In the genomic region with DNA sequence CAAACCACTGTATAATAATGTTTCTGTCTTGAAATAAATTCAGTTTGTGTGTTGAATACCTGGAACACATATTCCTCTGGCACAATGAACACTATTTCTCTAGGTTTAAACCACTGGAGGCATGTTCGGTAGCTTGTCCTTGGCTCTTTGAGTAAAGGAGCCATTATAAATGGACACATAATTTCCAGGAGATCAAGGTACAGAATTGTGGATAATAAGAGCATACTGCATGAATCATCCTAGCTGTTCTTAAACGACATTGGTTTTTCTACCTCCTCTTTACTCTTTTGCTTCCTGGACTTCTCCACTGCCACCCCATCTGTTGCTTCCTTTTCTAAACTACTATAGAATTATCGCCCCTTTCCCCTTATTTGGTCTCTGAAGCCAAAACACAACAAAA, we compare ENCODE assay signal across 11 cellular contexts. TPM values are rescaled to one million over a fixed set of nuclear protein-coding genes. Genes with fewer than 3 reads are reported as not detected.
A peak's percentile ranks its signal among the peaks of the same experiment; 100 is the strongest.
DNase-seq lines count a peak whose midpoint lies in the region; TF ChIP-seq lines count a peak whose summit lies in the region.
"Had no signal": no experiment of that assay in that cellular context is flagged by ENCODE, and none has a peak within 500 bp of the region (broad histone marks: within the 10 kb centered on the region; RNA-seq: fewer than 3 reads in every experiment).

No MANE protein-coding gene starts in this region.

- peaks cover 51% of the 10 kb centered on the region for H3K79me2 ChIP-seq in mammary epithelial cell (ENCODE audit: insufficient read depth, low read length)

- H3K4me2 ChIP-seq in mammary epithelial cell (ENCODE audit: insufficient read depth, low read depth, low read length) = peak overlapping the region; percentile 94

- intact Hi-C loops in mammary epithelial cell (cut with micrococcal nuclease) = loop anchor here (5.0 to 10.0 kb wide), 2 partner anchors 166 to 354 kb away; partner anchors contain the start of gene TRMT11
- intact Hi-C loops in left ventricle myocardium inferior (cut with micrococcal nuclease) = no loop called here

- H3K4me1 ChIP-seq in HUES6 (ENCODE audit: control insufficient read depth, insufficient read depth, low read length) (peaks cover 27% of the 10 kb centered on the region), mammary epithelial cell (ENCODE audit: insufficient read depth, low read length) (peaks cover 10% of the 10 kb centered on the region), mucosa of rectum (ENCODE audit: control insufficient read depth in 2 of 2, insufficient read depth in 2 of 2, low read length in 2 of 2) (peaks cover 6 to 10% of the 10 kb centered on the region in 2 donors), left ventricle myocardium inferior (peaks cover 21% of the 10 kb centered on the region)

- no TSS peak for BruUV-seq in mammary epithelial cell (replicated peaks; lab: Mats Ljungman, UMichigan)

- dilution Hi-C loops in mammary epithelial cell (cut with HindIII; ENCODE audit: low sequenced_read_pairs) = no loop called here

- H3K36me3 ChIP-seq in HUES6 (ENCODE audit: control insufficient read depth, insufficient read depth, low read length) = no peaks in the 10 kb centered on the region
- H3K36me3 ChIP-seq in mammary epithelial cell (ENCODE audit: insufficient read depth, low read length) = no peaks in the 10 kb centered on the region
- no peaks in the 10 kb centered on the region for H3K36me3 ChIP-seq in mucosa of rectum (ENCODE audit: control insufficient read depth in 2 of 2, insufficient read depth in 2 of 2, low read length in 2 of 2)
- H3K36me3 ChIP-seq in left ventricle myocardium inferior = no peaks in the 10 kb centered on the region

- in situ Hi-C loops in mammary epithelial cell (cut with MboI; ENCODE audit: low sequenced_read_pairs in 2 of 2) = loop anchor here in 1 of 2 donors (25.0 kb wide), 1 partner anchor 304 kb away; no protein-coding TSS in a partner anchor

- H4K20me1 ChIP-seq in mammary epithelial cell (ENCODE audit: insufficient read depth, low read length) = no peaks in the 10 kb centered on the region

- WGBS in mammary epithelial cell (ENCODE audit: low coverage, missing lambda C conversion rate) = 36% methylated on average over 3 of the region's 3 CpGs

- H3K27ac ChIP-seq in HUES6 (ENCODE audit: low read depth, low read length) (no peak overlapping the region), mammary epithelial cell (ENCODE audit: insufficient read depth, low read depth, low read length) (peak overlapping the region; percentile 86), mucosa of rectum (ENCODE audit: low read depth in 2 of 2, low read length in 2 of 2) (no peak overlapping the region), left ventricle myocardium inferior (replicated peaks) (no peak overlapping the region)

- H3K4me3 ChIP-seq in AG10803 (ENCODE audit: low read length) (peak overlapping the region; percentile 69), HUES6 (ENCODE audit: low read depth, low read length) (peak overlapping the region; percentile 82), mammary epithelial cell (replicated peaks in 1 of 3; ENCODE audit: insufficient read depth in 1 of 3, low read depth in 2 of 3, low read length in 3 of 3) (peak overlapping the region; percentile 72 to 89 (median 78)), mucosa of rectum (ENCODE audit: low read length in 2 of 2) (peak overlapping the region; percentile 82 to 94), left ventricle myocardium inferior (no peak overlapping the region)

- H2AFZ ChIP-seq in mammary epithelial cell (ENCODE audit: low read depth, low read length) = peak overlapping the region; percentile 100

- no peaks in the 10 kb centered on the region for H3K27me3 ChIP-seq in HUES6 (ENCODE audit: control insufficient read depth, insufficient read depth, low read length)
- no peaks in the 10 kb centered on the region for H3K27me3 ChIP-seq in mammary epithelial cell (ENCODE audit: insufficient read depth, low read length)
- no peaks in the 10 kb centered on the region for H3K27me3 ChIP-seq in mucosa of rectum (ENCODE audit: control insufficient read depth in 2 of 2, insufficient read depth in 2 of 2, low read length in 2 of 2)
- H3K27me3 ChIP-seq in left ventricle myocardium inferior (ENCODE audit: low read depth) = peaks cover 5% of the 10 kb centered on the region

- DNase-seq in AG10803 (ENCODE audit: low read depth) (no peak), mammary epithelial cell (peak; percentile 6), NCI-H748 treated with DMSO at 0.1 percent for 48 hours (lab: John Stamatoyannopoulos, UW) (no peak), left ventricle myocardium inferior (no peak), NCI-H345 (lab: John Stamatoyannopoulos, UW) (no peak)
- no peak for DNase-seq in activated CD4-positive, alpha-beta T cell treated with anti-CD3 and anti-CD28 coated beads for 1 hour
- DNase-seq: activated gamma-delta T cell treated with Interleukin-2 at 50 U/mL for 16 hours, NCI-H2107, T-helper 2 cell had no signal

- H3K9ac ChIP-seq in HUES6 (ENCODE audit: low read length) (peak overlapping the region; percentile 81), mammary epithelial cell (ENCODE audit: insufficient read depth, low read length) (peak overlapping the region; percentile 91), mucosa of rectum (ENCODE audit: low read depth in 1 of 2, low read length in 2 of 2) (peak overlapping the region in 1 of 2 donors; percentile 65)

- CTCF ChIA-PET in mammary epithelial cell (lab: Charles Lee; ENCODE audit: low non-redundant PET) = interaction anchor here (0.7 kb wide), 2 partner anchors 182 to 191 kb away, joined by 4 to 5 read pairs; no protein-coding TSS in a partner anchor

- H3K9me3 ChIP-seq in HUES6 (ENCODE audit: control insufficient read depth, insufficient read depth, low read depth, low read length) (no peaks in the 10 kb centered on the region), mammary epithelial cell (replicated peaks; ENCODE audit: insufficient read depth, low read length) (no peaks in the 10 kb centered on the region), mucosa of rectum (ENCODE audit: control insufficient read depth in 2 of 2, low read length in 2 of 2) (no peaks in the 10 kb centered on the region), left ventricle myocardium inferior (replicated peaks) (no peaks in the 10 kb centered on the region)

- TF ChIP-seq CTCF in AG10803 (conservative IDR thresholded peaks at IDR 0.05; ENCODE audit: low read length) (no peak), mammary epithelial cell (conservative IDR thresholded peaks at IDR 0.05 in 1 of 2, IDR thresholded peaks at IDR 0.05 in 1 of 2; ENCODE audit: extremely low read depth in 1 of 2, insufficient read depth in 1 of 2, low read depth in 1 of 2, low read length in 2 of 2) (no peak), left ventricle myocardium inferior (IDR thresholded peaks at IDR 0.05; ENCODE audit: borderline replicate concordance) (no peak)

RNA-seq across cellular contexts. Expression of gene CENPW, which starts 1.2 kb away (rescaled TPM):
- total RNA-seq in mammary epithelial cell = 10 to 100 TPM in 1 of 2 donors, 1 to 10 TPM in 1; 1.7 to 42.0 TPM
- 18.9 TPM for polyA plus RNA-seq in mammary epithelial cell
- polyA minus RNA-seq in mammary epithelial cell = 14.2 TPM
- 1.2 TPM for total RNA-seq in left ventricle myocardium inferior
